In the genomic region with DNA sequence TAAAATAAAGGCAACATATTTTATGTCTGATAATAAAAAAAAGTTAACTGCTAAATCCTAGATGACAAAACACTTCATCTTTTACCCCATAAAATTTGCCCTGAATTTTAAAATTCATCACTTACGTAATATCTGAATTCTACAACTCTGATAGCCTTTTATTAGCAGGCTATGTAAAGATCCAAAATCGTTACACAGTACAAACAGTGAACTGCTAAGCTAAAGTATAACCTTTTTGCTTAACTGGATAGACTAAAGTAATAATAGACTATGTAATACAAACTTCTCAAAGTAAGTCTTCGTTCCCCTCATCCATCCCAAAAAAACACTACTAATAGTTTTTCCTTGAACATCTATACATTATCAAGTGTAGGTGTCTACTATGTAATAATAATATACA, we compare ENCODE assay signal across 27 cellular contexts. TPM values are rescaled to one million over a fixed set of nuclear protein-coding genes. Genes with fewer than 3 reads are reported as not detected.
"Had no signal": no experiment of that assay in that cellular context is flagged by ENCODE, and none has a peak within 500 bp of the region (broad histone marks: within the 10 kb centered on the region; RNA-seq: fewer than 3 reads in every experiment).

No MANE protein-coding gene starts in this region.

- H3K4me1 ChIP-seq: prostate gland had no signal

- H3K4me3 ChIP-seq: heart left ventricle, left lung, lung, ovary, prostate gland, sigmoid colon, tibial nerve, upper lobe of left lung had no signal

- DNase-seq: glutamatergic neuron; heart left ventricle; kidney glomerular epithelial cell; left cardiac atrium; left lung; mesendoderm; naive thymus-derived CD4-positive, alpha-beta T cell; ovary; posterior cingulate gyrus; right cardiac atrium; sigmoid colon; small intestine; stimulated activated CD4-positive, alpha-beta T cell treated with anti-CD3 and anti-CD28 coated beads, Interleukin-1b, Interleukin-23, amount 100 ng/mL, for 48 hours; stimulated activated CD4-positive, alpha-beta T cell treated with anti-CD3 and anti-CD28 coated beads, Interleukin-2, amount 100 ng/mL, for 48 hours; stimulated activated CD4-positive, alpha-beta T cell treated with anti-CD3 and anti-CD28 coated beads, Interleukin-4, amount 100 ng/mL, for 4 hours; stimulated activated CD8-positive, alpha-beta memory T cell treated with anti-CD3 and anti-CD28 coated beads, Interleukin-4, amount 100 ng/mL, for 48 hours; stimulated activated naive CD4-positive, alpha-beta T cell treated with Interleukin-2 at 50 U/mL for 16 hours; stimulated activated naive CD8-positive, alpha-beta T cell treated with anti-CD3 and anti-CD28 coated beads, Interleukin-15, amount 100 ng/mL, for 72 hours; substantia nigra; upper lobe of left lung had no signal

- H3K27ac ChIP-seq: heart left ventricle, left lung, ovary, prostate gland, sigmoid colon, tibial nerve had no signal

- H3K27me3 ChIP-seq: heart left ventricle, left lung, ovary, sigmoid colon, tibial nerve, upper lobe of left lung had no signal

- H3K9me3 ChIP-seq: heart left ventricle, left lung, ovary, prostate gland, sigmoid colon, tibial nerve, upper lobe of left lung had no signal

- H3K36me3 ChIP-seq: heart left ventricle, left lung, ovary, prostate gland, sigmoid colon, tibial nerve, upper lobe of left lung had no signal

- ATAC-seq: heart left ventricle; left cardiac atrium; naive thymus-derived CD4-positive, alpha-beta T cell; natural killer cell treated with Interleukin-12 subunit alpha and Interleukin-12 subunit beta and Interleukin-15 and Interleukin-18, amount 100 ng/mL, for 72 hours; right cardiac atrium; stimulated activated memory B cell treated with anti-CD40 and anti-IgM and Interleukin-4, amounts not matched to agents 10 μg/mL and 1 μg/mL and 100 μg/mL, for 72 hours; stimulated activated naive CD8-positive, alpha-beta T cell treated with anti-CD3 and anti-CD28 coated beads, Interleukin-15, amount 100 ng/mL, for 72 hours had no signal

- FAIRE-seq: keratinocyte, small intestine, urothelium cell line had no signal

RNA-seq across cellular contexts. Expression of gene SH3RF1, which starts 49.1 kb away (rescaled TPM):
- polyA plus RNA-seq: naive thymus-derived CD4-positive, alpha-beta T cell had no signal
